In the genomic region with DNA sequence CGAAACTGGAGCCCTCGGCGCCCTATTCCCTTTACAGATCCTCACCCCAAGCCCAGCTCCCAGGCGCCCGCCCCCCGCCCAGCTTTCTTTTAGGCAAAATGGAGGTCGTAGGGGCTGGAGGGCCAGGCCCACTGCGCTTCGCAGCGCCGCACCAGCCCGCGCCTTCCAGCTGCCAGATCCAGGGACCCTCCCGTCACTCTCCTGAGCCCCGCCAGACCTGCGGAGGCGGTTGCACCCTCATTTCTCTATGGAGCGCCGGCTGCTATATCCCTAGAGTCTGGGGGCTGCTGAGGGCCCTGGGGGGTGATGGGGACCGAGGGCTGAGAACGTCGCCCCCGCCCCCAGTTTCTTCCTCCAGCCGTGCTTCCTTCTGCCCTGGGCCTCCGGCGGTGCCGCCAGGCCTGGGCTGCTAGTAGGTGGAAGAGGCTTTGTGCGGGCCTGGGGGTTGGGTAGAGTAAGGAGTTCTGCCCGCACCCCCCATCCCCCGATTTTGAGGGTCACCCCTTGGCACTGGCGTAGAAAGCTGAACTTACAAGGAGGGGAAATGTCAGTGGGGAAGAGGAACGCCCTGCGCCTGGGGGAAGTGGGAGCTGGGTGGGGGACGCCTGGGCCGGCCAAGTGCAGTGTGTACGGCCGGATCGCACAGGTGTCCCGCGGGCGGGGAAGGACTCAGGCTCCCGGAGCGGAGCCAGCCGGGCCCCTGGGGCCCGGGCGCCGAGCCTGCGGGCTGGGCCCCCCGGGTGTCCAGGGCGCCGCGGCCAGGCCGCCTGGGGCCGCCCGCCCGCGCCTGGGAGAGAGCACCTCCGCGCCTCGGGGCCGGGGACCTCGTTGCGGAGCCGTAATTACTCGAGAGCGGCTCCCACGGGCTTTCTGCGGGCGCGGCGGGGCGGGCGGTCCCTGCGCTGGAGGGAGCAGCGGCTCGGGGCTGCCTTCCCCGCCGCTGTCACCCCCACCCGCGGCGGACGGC, we compare ENCODE assay signal across 9 cellular contexts. TPM values are rescaled to one million over a fixed set of nuclear protein-coding genes. Genes with fewer than 3 reads are reported as not detected.
DNase-seq lines count a peak whose midpoint lies in the region; ATAC-seq and TF ChIP-seq lines count a peak whose summit lies in the region.
"Had no signal": no experiment of that assay in that cellular context is flagged by ENCODE, and none has a peak within 500 bp of the region (broad histone marks: within the 10 kb centered on the region; RNA-seq: fewer than 3 reads in every experiment).

No MANE protein-coding gene starts in this region.

- H3K36me3 ChIP-seq in HUES48 (ENCODE audit: control insufficient read depth, insufficient read depth, low read length) = peaks cover 32% of the 10 kb centered on the region

- H3K4me1 ChIP-seq in HUES48 (ENCODE audit: control insufficient read depth, insufficient read depth, low read length) = no peaks in the 10 kb centered on the region

- H3K27ac ChIP-seq in C4-2B (peak overlapping the region; percentile 88), HUES48 (ENCODE audit: low read depth, low read length) (peak overlapping the region; percentile 10)

- no peak overlapping the region for H3K9ac ChIP-seq in HUES48 (ENCODE audit: low read depth, low read length)

- peaks cover 2% of the 10 kb centered on the region; the same call in 1 of the 2 replicates for H3K27me3 ChIP-seq in HUES48 (ENCODE audit: control insufficient read depth, insufficient read depth, low read length)

- peak overlapping the region; percentile 85 for H3K4me3 ChIP-seq in HUES48 (ENCODE audit: low read depth, low read length)

- TF ChIP-seq CTCF in C4-2B (conservative IDR thresholded peaks at IDR 0.05) = no peak
- no peak for TF ChIP-seq CTCF in natural killer cell (IDR thresholded peaks at IDR 0.05)

- ATAC-seq in natural killer cell (peak in 2 of 3 donors; percentile 0 to 5), GM21786 (IDR thresholded peaks at IDR 0.05; ENCODE audit: unreplicated experiment) (no peak)

- H3K36me3 Mint-ChIP-seq in natural killer cell = no peaks in the 10 kb centered on the region

- H3K9me3 Mint-ChIP-seq in natural killer cell = no peaks in the 10 kb centered on the region

- in situ Hi-C loops in KBM-7 (cut with MboI; ENCODE audit: low pct_unique_long_range_greater_than_20kb, low sequenced_read_pairs) = no loop called here

- H3K27ac Mint-ChIP-seq in natural killer cell = peak overlapping the region; percentile 90 to 97

- H3K27me3 Mint-ChIP-seq in natural killer cell (ENCODE audit: low read depth in 2 of 2) = no peaks in the 10 kb centered on the region

- H3K4me3 Mint-ChIP-seq in natural killer cell = peak overlapping the region; percentile 95

- H3K4me1 Mint-ChIP-seq in natural killer cell = peaks cover 0 to 36% of the 10 kb centered on the region in 2 donors

- TF ChIP-seq POLR2A in erythroblast (IDR thresholded peaks at IDR 0.05; ENCODE audit: low read length) = no peak

- peak; percentile 45 for DNase-seq in activated CD8-positive, alpha-beta memory T cell treated with anti-CD3 and anti-CD28 coated beads, Interleukin-2, amount 50 U/mL, for 4 hours
- DNase-seq in erythroblast (lab: John Stamatoyannopoulos, UW) (peak; percentile 70 to 82), natural killer cell (no peak), KBM-7 (no peak), SHP77 treated with DMSO at 0.1 percent for 48 hours (lab: John Stamatoyannopoulos, UW) (no peak)

- H3K9me3 ChIP-seq in HUES48 (ENCODE audit: control insufficient read depth, insufficient read depth, low read length) = no peaks in the 10 kb centered on the region

- intact Hi-C loops in natural killer cell (cut with micrococcal nuclease) = loop anchor here (2.0 to 10.0 kb wide), 3 partner anchors 42 to 570 kb away; partner anchors contain the start of genes AP4M1, FBXO24, LRCH4 and MCM7

RNA-seq across cellular contexts. Expression of gene GNB2, which starts 1.2 kb away (rescaled TPM):
- 100 to 1,000 TPM; 194 to 227 (median 212) TPM for total RNA-seq in natural killer cell

RNA-seq across cellular contexts. Expression of gene ACTL6B, which starts 18.5 kb away (rescaled TPM):
- total RNA-seq in natural killer cell = not detected
- total RNA-seq: pulmonary artery endothelial cell had no signal

RNA-seq across cellular contexts. Expression of gene GIGYF1, which starts 19.3 kb away (rescaled TPM):
- 100 to 1,000 TPM in 2 of 3 donors, 10 to 100 TPM in 1; 92.0 to 102 (median 101) TPM for total RNA-seq in natural killer cell

RNA-seq across cellular contexts. Expression of gene POP7, which starts 31.2 kb away (rescaled TPM):
- 10 to 100 TPM; 17.6 to 22.1 (median 17.6) TPM for total RNA-seq in natural killer cell

RNA-seq across cellular contexts. Expression of gene TFR2, which starts 33.4 kb away (rescaled TPM):
- total RNA-seq in natural killer cell = 10 to 100 TPM in 2 of 3 donors, 1 to 10 TPM in 1; 9.8 to 13.8 (median 12.0) TPM

Comparison
In these comparisons a context has a peak if more than half of its experiments do, and no peak if none do; other contexts are left out.
1. DNase-seq: peak in activated CD8-positive, alpha-beta memory T cell treated with anti-CD3 and anti-CD28 coated beads, Interleukin-2, amount 50 U/mL, for 4 hours (single experiment) and erythroblast (2 of 2); none in natural killer cell (single experiment), KBM-7 (single experiment) and SHP77 treated with DMSO at 0.1 percent for 48 hours (single experiment).